13 cellular contexts compared by ENCODE assay signal in the genomic region with DNA sequence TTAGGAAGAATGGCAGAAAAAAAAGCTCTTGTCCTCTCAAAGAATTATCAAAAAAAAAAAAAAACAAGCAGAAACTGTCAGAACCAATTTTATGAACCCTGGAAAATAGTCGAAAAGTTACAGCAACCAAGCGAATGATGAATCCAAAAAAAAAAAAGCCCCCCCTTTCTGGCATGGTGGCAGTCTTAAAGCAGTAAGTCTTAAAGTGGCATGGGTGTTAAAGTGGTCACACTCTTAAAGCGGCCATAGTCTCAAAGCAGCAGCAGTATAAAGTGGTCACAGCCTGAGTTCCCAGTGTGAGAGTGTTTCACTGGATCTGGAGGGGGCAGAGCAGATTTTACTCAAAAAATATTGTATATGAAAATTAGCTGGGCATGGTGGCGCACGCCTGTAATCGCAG.
"Had no signal": no experiment of that assay in that cellular context is flagged by ENCODE, and none has a peak within 500 bp of the region (broad histone marks: within the 10 kb centered on the region; RNA-seq: fewer than 3 reads in every experiment).

No MANE protein-coding gene starts in this region.

- H3K4me3 ChIP-seq: colonic mucosa, coronary artery, dorsolateral prefrontal cortex, esophagus muscularis mucosa, esophagus squamous epithelium, gastrocnemius medialis, gastroesophageal sphincter, heart left ventricle, heart right ventricle had no signal

- H3K9me3 ChIP-seq: colonic mucosa, esophagus muscularis mucosa, esophagus squamous epithelium, gastrocnemius medialis, gastroesophageal sphincter, heart left ventricle, heart right ventricle had no signal

- H3K36me3 ChIP-seq: colonic mucosa, esophagus muscularis mucosa, esophagus squamous epithelium, gastrocnemius medialis, gastroesophageal sphincter, heart left ventricle, heart right ventricle had no signal

- ATAC-seq: effector memory CD8-positive, alpha-beta T cell; esophagus mucosa; foreskin keratinocyte; gastrocnemius medialis; gastroesophageal sphincter; heart left ventricle; heart right ventricle had no signal

- H3K27ac ChIP-seq: colonic mucosa, coronary artery, dorsolateral prefrontal cortex, epithelial cell of prostate, esophagus muscularis mucosa, esophagus squamous epithelium, foreskin keratinocyte, gastrocnemius medialis, gastroesophageal sphincter, heart left ventricle, heart right ventricle had no signal

- H3K4me1 ChIP-seq: colonic mucosa, esophagus muscularis mucosa, esophagus squamous epithelium, foreskin keratinocyte, gastrocnemius medialis, gastroesophageal sphincter, heart left ventricle, heart right ventricle had no signal
